Comparison of ENCODE assay signal across 8 cellular contexts in genomic region chr5:32312682-32313523, GRCh38. TPM values are rescaled to one million over a fixed set of nuclear protein-coding genes. Genes with fewer than 3 reads are reported as not detected.
DNase-seq lines count a peak whose midpoint lies in the region; ATAC-seq and TF ChIP-seq lines count a peak whose summit lies in the region.

Gene MTMR12, minus strand, starts transcription at chr5:32312939. Its CDS starts 101 bp downstream, at chr5:32312838.

- H3K4me3 ChIP-seq in DND-41 (ENCODE audit: low read depth in 1 of 2, low read length in 2 of 2) = peak within 1 kb of the TSS; percentile 57 to 74
- peak within 1 kb of the TSS; percentile 89 for H3K4me3 ChIP-seq in GM23248
- H3K4me3 ChIP-seq in esophagus squamous epithelium = peak within 1 kb of the TSS; percentile 73 to 96 (median 84)

- H3K4me3 Mint-ChIP-seq in activated T-helper 1 cell treated with anti-CD3 and anti-CD28 coated beads, Interleukin-12 subunit alpha, Interleukin-12 subunit beta, Interleukin-2, Interleukin-4 antibody, amounts not matched to agents 30 ng/mL and 10 ng/mL and 1 ng/mL, durations not matched to agents 14 hours and 24 hours and 36 hours = peak within 1 kb of the TSS; percentile 96

- no peaks in the 10 kb centered on the region for H3K27me3 Mint-ChIP-seq in activated T-helper 1 cell treated with anti-CD3 and anti-CD28 coated beads, Interleukin-12 subunit alpha, Interleukin-12 subunit beta, Interleukin-2, Interleukin-4 antibody, amounts not matched to agents 30 ng/mL and 10 ng/mL and 1 ng/mL, durations not matched to agents 14 hours and 24 hours and 36 hours (ENCODE audit: insufficient read depth)

- H3F3A ChIP-seq in GM23248 (ENCODE audit: insufficient read depth) = peaks cover 8% of the 10 kb centered on the region; the same call in 1 of the 2 replicates

- H2AFZ ChIP-seq in DND-41 (ENCODE audit: low read depth, low read length) (peak within 1 kb of the TSS; percentile 88), GM23248 (peak within 1 kb of the TSS; percentile 89)

- H4K20me1 ChIP-seq in DND-41 (ENCODE audit: insufficient read depth, low read length) = peaks cover 8% of the 10 kb centered on the region; the same call in 1 of the 2 replicates
- H4K20me1 ChIP-seq in GM23248 (ENCODE audit: insufficient read depth) = no peaks in the 10 kb centered on the region

- H3K9me3 ChIP-seq in DND-41 (ENCODE audit: insufficient read depth, low read length, severe bottlenecking) (no peaks in the 10 kb centered on the region), GM23248 (ENCODE audit: low read depth) (no peaks in the 10 kb centered on the region), esophagus squamous epithelium (no peaks in the 10 kb centered on the region)

- DNase-seq in DND-41 (peak; percentile 100), GM23248 (peak; percentile 100), Kasumi-1 (lab: John Stamatoyannopoulos, UW) (peak; percentile 99 to 100), RPMI7951 (ENCODE audit: low read depth) (peak; percentile 98), esophagus squamous epithelium (lab: John Stamatoyannopoulos, UW) (peak; percentile 95), myocyte (ENCODE audit: low read depth) (peak; percentile 100)
- peak; percentile 100 for DNase-seq in activated T-helper 1 cell treated with anti-CD3 and anti-CD28 coated beads, Interleukin-12 subunit alpha, Interleukin-12 subunit beta, Interleukin-2, Interleukin-4 antibody, amounts not matched to agents 30 ng/mL and 10 ng/mL and 1 ng/mL, durations not matched to agents 14 hours and 24 hours and 36 hours (ENCODE audit: low spot score)
- DNase-seq in stimulated activated CD8-positive, alpha-beta memory T cell treated with anti-CD3 and anti-CD28 coated beads, Interleukin-7, amount 100 ng/mL, for 48 hours (ENCODE audit: extremely low read depth in 1 of 2, low read depth in 1 of 2) = peak; percentile 99 to 100

- no peaks in the 10 kb centered on the region for H3K9me2 ChIP-seq in GM23248 (ENCODE audit: insufficient read depth)

- H3K36me3 ChIP-seq in DND-41 (ENCODE audit: insufficient read depth, low read length) = no peaks in the 10 kb centered on the region
- H3K36me3 ChIP-seq in GM23248 (ENCODE audit: low read depth) = no peaks in the 10 kb centered on the region
- H3K36me3 ChIP-seq in esophagus squamous epithelium = no peaks in the 10 kb centered on the region

- H3K4me1 ChIP-seq in DND-41 (ENCODE audit: insufficient read depth, low read length) (peaks cover 24% of the 10 kb centered on the region), GM23248 (ENCODE audit: insufficient read depth) (peaks cover 18% of the 10 kb centered on the region), esophagus squamous epithelium (peaks cover 10 to 50% (median 17%) of the 10 kb centered on the region in 3 donors)

- 1% methylated on average over 39 to 48 of the region's 79 CpGs for WGBS in GM23248 (ENCODE audit: low coverage in 1 of 2, low lambda C conversion rate in 2 of 2, missing lambda C conversion rate in 2 of 2), 2 experiments
- 0% methylated on average over 19 to 22 of the region's 79 CpGs for WGBS in esophagus squamous epithelium, 2 donors

- no peaks in the 10 kb centered on the region for H3K27me3 ChIP-seq in DND-41 (ENCODE audit: insufficient read depth, low read length, poor library complexity)
- no peaks in the 10 kb centered on the region for H3K27me3 ChIP-seq in GM23248 (replicated peaks; ENCODE audit: insufficient read depth)
- H3K27me3 ChIP-seq in esophagus squamous epithelium = no peaks in the 10 kb centered on the region

- H3K9ac ChIP-seq in DND-41 (ENCODE audit: low read depth, low read length) (peak within 1 kb of the TSS; percentile 87), GM23248 (peak within 1 kb of the TSS; percentile 88)

- H3K27ac ChIP-seq in DND-41 (ENCODE audit: low read length) (peak within 1 kb of the TSS; percentile 84), GM23248 (peak within 1 kb of the TSS; percentile 85), esophagus squamous epithelium (peak within 1 kb of the TSS; percentile 91 to 99 (median 96))

- intact Hi-C loops in activated T-helper 1 cell treated with anti-CD3 and anti-CD28 coated beads, Interleukin-12 subunit alpha, Interleukin-12 subunit beta, Interleukin-2, Interleukin-4 antibody, amounts not matched to agents 30 ng/mL and 10 ng/mL and 1 ng/mL, durations not matched to agents 14 hours and 24 hours and 36 hours (cut with micrococcal nuclease) = loop anchor here (1.0 to 5.0 kb wide), 9 partner anchors 33 to 1128 kb away; partner anchors contain the start of genes C5orf22, DROSHA, GOLPH3 and SUB1
- intact Hi-C loops in esophagus squamous epithelium (cut with DNase I) = no loop called here

- peak in 3 of 4 donors; percentile 81 to 96 (median 91) for TF ChIP-seq POLR2A in esophagus squamous epithelium (IDR thresholded peaks at IDR 0.05)

- TF ChIP-seq CTCF in DND-41 (IDR thresholded peaks at IDR 0.05; ENCODE audit: borderline replicate concordance, extremely low read depth, low read length, poor library complexity, severe bottlenecking) (peak; percentile 5), esophagus squamous epithelium (IDR thresholded peaks at IDR 0.05) (peak in 2 of 6 experiments; percentile 7 to 14)

- in situ Hi-C loops in GM23248 (cut with MboI) = loop anchor here (25.0 kb wide), 1 partner anchor 476 kb away; no protein-coding TSS in a partner anchor

- peak; percentile 94 for ATAC-seq in DND-41 (ENCODE audit: insufficient read depth, low read depth)

- H3K79me2 ChIP-seq in DND-41 (ENCODE audit: insufficient read depth, low read length) = peaks cover 43% of the 10 kb centered on the region
- H3K79me2 ChIP-seq in GM23248 (ENCODE audit: insufficient read depth) = peaks cover 42% of the 10 kb centered on the region

- H3K4me1 Mint-ChIP-seq in activated T-helper 1 cell treated with anti-CD3 and anti-CD28 coated beads, Interleukin-12 subunit alpha, Interleukin-12 subunit beta, Interleukin-2, Interleukin-4 antibody, amounts not matched to agents 30 ng/mL and 10 ng/mL and 1 ng/mL, durations not matched to agents 14 hours and 24 hours and 36 hours (ENCODE audit: low read depth) = peaks cover 38% of the 10 kb centered on the region

- peaks cover 28% of the 10 kb centered on the region for H3K36me3 Mint-ChIP-seq in activated T-helper 1 cell treated with anti-CD3 and anti-CD28 coated beads, Interleukin-12 subunit alpha, Interleukin-12 subunit beta, Interleukin-2, Interleukin-4 antibody, amounts not matched to agents 30 ng/mL and 10 ng/mL and 1 ng/mL, durations not matched to agents 14 hours and 24 hours and 36 hours (ENCODE audit: low read depth)

- no peaks in the 10 kb centered on the region for H3K9me3 Mint-ChIP-seq in activated T-helper 1 cell treated with anti-CD3 and anti-CD28 coated beads, Interleukin-12 subunit alpha, Interleukin-12 subunit beta, Interleukin-2, Interleukin-4 antibody, amounts not matched to agents 30 ng/mL and 10 ng/mL and 1 ng/mL, durations not matched to agents 14 hours and 24 hours and 36 hours

- peak within 1 kb of the TSS; percentile 95 for H3K27ac Mint-ChIP-seq in activated T-helper 1 cell treated with anti-CD3 and anti-CD28 coated beads, Interleukin-12 subunit alpha, Interleukin-12 subunit beta, Interleukin-2, Interleukin-4 antibody, amounts not matched to agents 30 ng/mL and 10 ng/mL and 1 ng/mL, durations not matched to agents 14 hours and 24 hours and 36 hours

- H3K4me2 ChIP-seq in DND-41 (ENCODE audit: insufficient read depth, low read length) (peak within 1 kb of the TSS; percentile 82), GM23248 (ENCODE audit: unreplicated experiment) (peak within 1 kb of the TSS; percentile 100)

RNA-seq across cellular contexts. Expression of gene MTMR12, which starts in this region (rescaled TPM):
- total RNA-seq in GM23248 (2014; rRNA removed; shearing (Covaris generic)) = 13.4 and 48.8 TPM in 2 replicates
- 5.1 and 5.5 TPM in 2 replicates for polyA plus RNA-seq in GM23248 (2016; fragmentation: Nextera tagmentation; extraction: Ambion mirVana)
- total RNA-seq in RPMI7951 (2014; rRNA removed; shearing (Covaris generic)) = 8.7 and 9.1 TPM in 2 replicates
- total RNA-seq in activated T-helper 1 cell treated with anti-CD3 and anti-CD28 coated beads, Interleukin-12 subunit alpha, Interleukin-12 subunit beta, Interleukin-2, Interleukin-4 antibody, amounts not matched to agents 30 ng/mL and 10 ng/mL and 1 ng/mL, durations not matched to agents 14 hours and 24 hours and 36 hours = 26.2 and 29.9 TPM in 2 replicates
- 10 to 100 TPM; 13.8 to 27.5 (median 17.4) TPM for total RNA-seq in esophagus squamous epithelium
- total RNA-seq in myocyte = 21.8 and 22.5 TPM in 2 replicates
- polyA plus RNA-seq in myocyte (2012) = 10.8 TPM

Comparison
In these comparisons a context has a peak if more than half of its experiments do, and no peak if none do; other contexts are left out.
1. Peak in every context shown above with its lines: DNase-seq, ATAC-seq, H3K4me3 ChIP-seq and H3K27ac ChIP-seq.